8 cellular contexts compared by ENCODE assay signal in the genomic region with DNA sequence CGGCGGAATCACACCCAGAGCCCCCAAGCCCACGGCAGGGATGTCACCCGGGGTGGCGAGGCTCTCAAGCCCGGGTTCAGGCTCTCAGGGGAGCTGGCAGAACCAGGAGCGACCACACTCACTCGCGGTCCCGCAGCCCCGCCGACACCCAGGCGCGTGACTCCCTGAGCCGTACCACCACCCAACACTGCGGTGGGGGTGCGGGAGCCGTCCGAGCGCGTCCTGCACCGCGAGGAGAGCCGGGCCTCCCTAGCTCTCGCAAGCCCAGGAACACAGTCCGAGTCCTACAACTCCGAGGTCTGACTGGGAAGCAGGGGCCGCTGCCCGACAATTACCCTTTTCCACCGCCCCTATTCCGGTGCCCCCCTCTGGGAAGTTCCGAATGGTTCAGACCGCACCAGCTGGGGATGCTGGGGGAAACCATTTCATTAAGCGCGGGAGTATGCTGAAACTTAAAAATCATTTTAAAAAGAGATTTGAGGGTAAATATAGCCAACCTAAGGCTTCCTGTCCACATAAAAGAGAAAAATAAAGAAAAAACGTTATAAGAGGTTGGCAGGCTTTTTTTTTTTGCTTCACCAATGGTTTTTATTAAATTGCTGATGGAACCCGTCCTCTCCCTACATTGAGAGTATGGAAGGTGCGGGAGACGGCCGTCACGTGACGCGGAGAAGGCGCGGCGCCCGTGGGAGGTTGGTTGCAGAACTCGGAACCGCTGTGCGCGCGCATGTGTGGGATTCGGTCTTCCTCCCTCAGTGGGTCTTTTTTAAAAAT. TPM values are rescaled to one million over a fixed set of nuclear protein-coding genes. Genes with fewer than 3 reads are reported as not detected.
DNase-seq lines count a peak whose midpoint lies in the region; ATAC-seq and TF ChIP-seq lines count a peak whose summit lies in the region.

A gene with protein sequence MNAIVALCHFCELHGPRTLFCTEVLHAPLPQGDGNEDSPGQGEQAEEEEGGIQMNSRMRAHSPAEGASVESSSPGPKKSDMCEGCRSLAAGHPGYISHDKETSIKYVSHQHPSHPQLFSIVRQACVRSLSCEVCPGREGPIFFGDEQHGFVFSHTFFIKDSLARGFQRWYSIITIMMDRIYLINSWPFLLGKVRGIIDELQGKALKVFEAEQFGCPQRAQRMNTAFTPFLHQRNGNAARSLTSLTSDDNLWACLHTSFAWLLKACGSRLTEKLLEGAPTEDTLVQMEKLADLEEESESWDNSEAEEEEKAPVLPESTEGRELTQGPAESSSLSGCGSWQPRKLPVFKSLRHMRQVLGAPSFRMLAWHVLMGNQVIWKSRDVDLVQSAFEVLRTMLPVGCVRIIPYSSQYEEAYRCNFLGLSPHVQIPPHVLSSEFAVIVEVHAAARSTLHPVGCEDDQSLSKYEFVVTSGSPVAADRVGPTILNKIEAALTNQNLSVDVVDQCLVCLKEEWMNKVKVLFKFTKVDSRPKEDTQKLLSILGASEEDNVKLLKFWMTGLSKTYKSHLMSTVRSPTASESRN (minus strand): TSS at position 143 of the 774 bp plus-strand sequence. CDS start 9,031 bp downstream, outside the sequence.

- peak within 1 kb of the TSS; percentile 99 to 100 (median 99) for H3K27ac Mint-ChIP-seq in CD4-positive, CD25-positive, alpha-beta regulatory T cell
- H3K27ac Mint-ChIP-seq in activated CD4-positive, alpha-beta memory T cell treated with anti-CD3 and anti-CD28 coated beads, Interleukin-2, amount 10 ng/mL, durations not matched to agents 7 days and 5 days, result peak within 1 kb of the TSS; percentile 91

- H3K4me3 ChIP-seq in CD4-positive, CD25-positive, alpha-beta regulatory T cell (ENCODE audit: low read depth, low read length), result peak within 1 kb of the TSS; percentile 89
- H3K4me3 ChIP-seq in duodenal mucosa (ENCODE audit: low read depth in 1 of 2, low read length in 2 of 2), result peak within 1 kb of the TSS; percentile 80 to 91
- H3K4me3 ChIP-seq in lower leg skin (ENCODE audit: low read depth, poor library complexity, severe bottlenecking), result peak within 1 kb of the TSS; percentile 100

- H3K4me1 ChIP-seq in CD4-positive, CD25-positive, alpha-beta regulatory T cell (ENCODE audit: control insufficient read depth, insufficient read depth, low read length, poor library complexity, severe bottlenecking), result peaks cover 19% of the 10 kb centered on the region
- H3K4me1 ChIP-seq in duodenal mucosa (ENCODE audit: control insufficient read depth in 1 of 2, insufficient read depth in 2 of 2, low read length in 2 of 2), result peaks cover 16 to 19% of the 10 kb centered on the region in 2 donors

- no peaks in the 10 kb centered on the region for H3K9me3 ChIP-seq in CD4-positive, CD25-positive, alpha-beta regulatory T cell (ENCODE audit: control insufficient read depth in 2 of 2, low read length in 2 of 2)
- no peaks in the 10 kb centered on the region for H3K9me3 ChIP-seq in duodenal mucosa (ENCODE audit: control insufficient read depth in 1 of 2, low read length in 2 of 2)

- DNase-seq in CD4-positive, CD25-positive, alpha-beta regulatory T cell, result peak; percentile 89 to 94 (median 93)
- DNase-seq in NCI-H82 (lab: John Stamatoyannopoulos, UW) (peak; percentile 93), lower leg skin (ENCODE audit: low spot score in 2 of 2) (peak; percentile 91 to 99)
- peak; percentile 89 for DNase-seq in activated CD4-positive, alpha-beta memory T cell treated with anti-CD3 and anti-CD28 coated beads, Interleukin-2, amount 10 ng/mL, durations not matched to agents 7 days and 5 days
- DNase-seq in stimulated activated CD4-positive, alpha-beta T cell treated with anti-CD3 and anti-CD28 coated beads, Interleukin-4, amount 100 ng/mL, for 4 hours, result peak; percentile 90 to 91

- peak in 1 of 2 donors; percentile 57 for TF ChIP-seq POLR2A in lower leg skin (IDR thresholded peaks at IDR 0.05)

- H3K27me3 ChIP-seq in CD4-positive, CD25-positive, alpha-beta regulatory T cell (ENCODE audit: control insufficient read depth, insufficient read depth, low read length), result no peaks in the 10 kb centered on the region
- H3K27me3 ChIP-seq in duodenal mucosa (ENCODE audit: control insufficient read depth in 1 of 2, insufficient read depth in 2 of 2, low read length in 2 of 2), result no peaks in the 10 kb centered on the region

- POLR2A ChIA-PET in activated CD4-positive, alpha-beta memory T cell treated with anti-CD3 and anti-CD28 coated beads, Interleukin-2, amount 10 ng/mL, durations not matched to agents 7 days and 5 days (lab: Charles Lee), result interaction anchor here (0.6 to 4.3 kb wide), 22 partner anchors 10 to 249 kb away, joined by 3 to 26 read pairs (median 4); partner anchors contain the start of gene COPS3

- H3K36me3 ChIP-seq in CD4-positive, CD25-positive, alpha-beta regulatory T cell (ENCODE audit: control insufficient read depth, insufficient read depth, low read length), result peaks cover 4% of the 10 kb centered on the region
- peaks cover 0 to 8% of the 10 kb centered on the region in 2 donors for H3K36me3 ChIP-seq in duodenal mucosa (ENCODE audit: control insufficient read depth in 1 of 2, insufficient read depth in 2 of 2, low read length in 2 of 2)

- WGBS in lower leg skin, 2 donors, result 1 to 2% methylated on average over 38 to 45 of the region's 53 CpGs

- intact Hi-C loops in lower leg skin (cut with DNase I; ENCODE audit: low total_unique reads), result no loop called here

- H3K36me3 Mint-ChIP-seq in CD4-positive, CD25-positive, alpha-beta regulatory T cell, result peaks cover 3% of the 10 kb centered on the region
- H3K36me3 Mint-ChIP-seq in activated CD4-positive, alpha-beta memory T cell treated with anti-CD3 and anti-CD28 coated beads, Interleukin-2, amount 10 ng/mL, durations not matched to agents 7 days and 5 days (ENCODE audit: low read depth), result peaks cover 11% of the 10 kb centered on the region

- peak within 1 kb of the TSS; percentile 91 for H3K27ac ChIP-seq in CD4-positive, CD25-positive, alpha-beta regulatory T cell (ENCODE audit: insufficient read depth, low read length, poor library complexity, severe bottlenecking)
- H3K27ac ChIP-seq in duodenal mucosa (ENCODE audit: low read depth, low read length), result peak within 1 kb of the TSS; percentile 95

- peak within 1 kb of the TSS; percentile 96 to 98 (median 98) for H3K4me3 Mint-ChIP-seq in CD4-positive, CD25-positive, alpha-beta regulatory T cell
- H3K4me3 Mint-ChIP-seq in activated CD4-positive, alpha-beta memory T cell treated with anti-CD3 and anti-CD28 coated beads, Interleukin-2, amount 10 ng/mL, durations not matched to agents 7 days and 5 days, result peak within 1 kb of the TSS; percentile 96

- CTCF ChIA-PET in activated CD4-positive, alpha-beta memory T cell treated with anti-CD3 and anti-CD28 coated beads, Interleukin-2, amount 10 ng/mL, durations not matched to agents 7 days and 5 days (lab: Charles Lee), result interaction anchor here (0.8 to 1.4 kb wide), 5 partner anchors 9 to 118 kb away, joined by 3 read pairs; no protein-coding TSS in a partner anchor

- H3K27me3 Mint-ChIP-seq in CD4-positive, CD25-positive, alpha-beta regulatory T cell, result peaks cover 6% of the 10 kb centered on the region
- no peaks in the 10 kb centered on the region for H3K27me3 Mint-ChIP-seq in activated CD4-positive, alpha-beta memory T cell treated with anti-CD3 and anti-CD28 coated beads, Interleukin-2, amount 10 ng/mL, durations not matched to agents 7 days and 5 days

- peak within 1 kb of the TSS; percentile 49 to 91 for H3K9ac ChIP-seq in duodenal mucosa (ENCODE audit: low read depth in 1 of 2, low read length in 2 of 2)

- peaks cover 15 to 52% (median 29%) of the 10 kb centered on the region in 4 donors for H3K4me1 Mint-ChIP-seq in CD4-positive, CD25-positive, alpha-beta regulatory T cell
- peaks cover 37% of the 10 kb centered on the region for H3K4me1 Mint-ChIP-seq in activated CD4-positive, alpha-beta memory T cell treated with anti-CD3 and anti-CD28 coated beads, Interleukin-2, amount 10 ng/mL, durations not matched to agents 7 days and 5 days

- peak; percentile 90 to 93 for ATAC-seq in CD4-positive, CD25-positive, alpha-beta regulatory T cell (ENCODE audit: low read depth in 2 of 2)
- ATAC-seq in GM19397 (IDR thresholded peaks at IDR 0.05; ENCODE audit: unreplicated experiment) (peak; percentile 92), HG03565 (IDR thresholded peaks at IDR 0.05; ENCODE audit: unreplicated experiment) (peak; percentile 62)

- TF ChIP-seq CTCF in lower leg skin (IDR thresholded peaks at IDR 0.05), result peak in 1 of 3 donors; percentile 56

- no peaks in the 10 kb centered on the region for H3K9me3 Mint-ChIP-seq in CD4-positive, CD25-positive, alpha-beta regulatory T cell
- H3K9me3 Mint-ChIP-seq in activated CD4-positive, alpha-beta memory T cell treated with anti-CD3 and anti-CD28 coated beads, Interleukin-2, amount 10 ng/mL, durations not matched to agents 7 days and 5 days, result no peaks in the 10 kb centered on the region

RNA-seq across cellular contexts. Expression of the gene that starts here (rescaled TPM):
- total RNA-seq in CD4-positive, CD25-positive, alpha-beta regulatory T cell, result 60.5 TPM
- 10 to 100 TPM in 1 of 4 donors, 1 to 10 TPM in 3; 6.6 to 10.9 (median 7.6) TPM for polyA plus RNA-seq in CD4-positive, CD25-positive, alpha-beta regulatory T cell
- total RNA-seq in activated CD4-positive, alpha-beta memory T cell treated with anti-CD3 and anti-CD28 coated beads, Interleukin-2, amount 10 ng/mL, durations not matched to agents 7 days and 5 days, result 10 to 100 TPM; 48.8 to 53.1 TPM
- 10 to 100 TPM; 33.4 to 54.8 (median 39.1) TPM for total RNA-seq in lower leg skin

Comparison
In these comparisons a context has a peak if more than half of its experiments do, and no peak if none do; other contexts are left out.
1. Peak in every context shown above with its lines: DNase-seq, ATAC-seq, H3K4me3 ChIP-seq and H3K27ac ChIP-seq.